Comparison of ENCODE assay signal across 8 cellular contexts in the genomic region with DNA sequence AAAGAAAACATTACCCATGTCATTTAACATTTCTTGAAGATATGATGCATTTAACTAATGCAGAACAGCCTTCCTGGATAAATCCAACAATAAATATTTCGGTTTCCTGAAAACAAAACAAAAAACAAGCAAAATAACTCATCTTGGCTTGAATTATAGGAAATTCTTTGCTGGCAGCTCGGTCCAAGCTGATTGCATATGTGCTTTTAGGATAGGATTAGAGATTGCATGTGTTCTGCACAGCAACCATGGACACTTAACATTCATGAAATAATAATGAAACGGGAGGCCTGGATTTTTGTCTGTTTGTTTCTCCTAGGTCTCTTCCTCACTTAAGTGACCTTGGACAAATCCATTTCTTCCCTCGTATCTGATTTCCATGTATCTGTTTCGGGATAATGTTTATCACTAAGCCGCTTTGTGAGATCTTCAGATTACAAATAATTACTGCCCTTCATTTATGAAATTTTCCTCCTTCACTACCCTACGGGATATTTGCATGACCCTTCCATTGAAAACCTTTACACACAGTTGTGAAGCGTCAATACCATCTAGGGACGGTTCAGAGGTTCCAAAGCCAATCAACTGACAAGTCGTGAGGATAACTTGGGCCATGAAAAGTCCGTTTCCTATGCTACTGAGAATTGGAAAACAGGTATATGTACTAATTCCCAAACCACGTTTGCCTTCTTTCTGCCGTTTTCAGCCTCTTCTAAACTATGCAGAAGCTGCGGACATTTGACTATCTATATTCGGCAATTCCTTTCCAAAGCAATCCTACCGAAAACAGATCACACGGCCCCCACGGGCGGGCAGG. TPM values are rescaled to one million over a fixed set of nuclear protein-coding genes. Genes with fewer than 3 reads are reported as not detected.
DNase-seq lines count a peak whose midpoint lies in the region; ATAC-seq and TF ChIP-seq lines count a peak whose summit lies in the region.

No MANE protein-coding gene starts in this region.

- ATAC-seq in SK-N-SH treated with all-trans-retinoic acid at 6 μM for 48 hours (0 out of 3 replicates have a peak, but pooled peaks have one; percentile 0), HG03354 (IDR thresholded peaks at IDR 0.05; ENCODE audit: poor library complexity, severe bottlenecking, unreplicated experiment) (no peak)

- H3K9ac ChIP-seq in fibroblast of lung (ENCODE audit: insufficient read depth, low read length): peak overlapping the region; percentile 86

- peak overlapping the region; percentile 91 for H2AFZ ChIP-seq in fibroblast of lung (ENCODE audit: low read length)

- CTCF ChIA-PET in activated naive CD4-positive, alpha-beta T cell treated with anti-CD3 and anti-CD28 coated beads, Interleukin-2, amount 10 ng/mL, durations not matched to agents 7 days and 5 days (lab: Charles Lee): interaction anchor here (0.6 to 3.8 kb wide), 2 partner anchors 61 to 123 kb away, joined by 3 to 13 read pairs; a partner anchor contains a TSS

- H3K27me3 Mint-ChIP-seq in activated naive CD4-positive, alpha-beta T cell treated with anti-CD3 and anti-CD28 coated beads, Interleukin-2, amount 10 ng/mL, durations not matched to agents 7 days and 5 days: no peaks in the 10 kb centered on the region

- TF ChIP-seq CTCF in fibroblast of lung (conservative IDR thresholded peaks at IDR 0.05 in 1 of 2, IDR thresholded peaks at IDR 0.05 in 1 of 2; ENCODE audit: low read depth in 1 of 2, low read length in 2 of 2): no peak

- peaks cover 2% of the 10 kb centered on the region for H3K36me3 ChIP-seq in fibroblast of lung (ENCODE audit: control insufficient read depth, insufficient read depth, low read length)

- H3K27ac ChIP-seq in fibroblast of lung (ENCODE audit: insufficient read depth, low read length): peak overlapping the region; percentile 82

- no peaks in the 10 kb centered on the region for H3K27me3 ChIP-seq in fibroblast of lung (ENCODE audit: control insufficient read depth, insufficient read depth, low read length)

- peaks cover 37% of the 10 kb centered on the region for H3K36me3 Mint-ChIP-seq in activated naive CD4-positive, alpha-beta T cell treated with anti-CD3 and anti-CD28 coated beads, Interleukin-2, amount 10 ng/mL, durations not matched to agents 7 days and 5 days

- peaks cover 28% of the 10 kb centered on the region for H3K79me2 ChIP-seq in fibroblast of lung (ENCODE audit: control insufficient read depth, insufficient read depth, low read length)

- peaks cover 12% of the 10 kb centered on the region for H4K20me1 ChIP-seq in fibroblast of lung (ENCODE audit: control insufficient read depth, extremely low read depth, insufficient read depth, low read length)

- no peaks in the 10 kb centered on the region for H3K9me3 Mint-ChIP-seq in activated naive CD4-positive, alpha-beta T cell treated with anti-CD3 and anti-CD28 coated beads, Interleukin-2, amount 10 ng/mL, durations not matched to agents 7 days and 5 days

- no peak for DNase-seq in activated naive CD4-positive, alpha-beta T cell treated with anti-CD3 and anti-CD28 coated beads, Interleukin-2, amount 10 ng/mL, durations not matched to agents 7 days and 5 days
- no peak for DNase-seq in activated naive CD4-positive, alpha-beta T cell (lab: John Stamatoyannopoulos, UW)
- DNase-seq in fibroblast of lung (ENCODE audit: low read depth in 2 of 2) (peak in 1 of 2 donors; percentile 38), putamen (ENCODE audit: low spot score) (peak; percentile 42), COLO668 (lab: John Stamatoyannopoulos, UW; ENCODE audit: unreplicated experiment) (no peak), NOMO-1 treated with dmso at 0.1 percent for 144 hours (lab: John Stamatoyannopoulos, UW; ENCODE audit: unreplicated experiment) (no peak)

- peak overlapping the region; percentile 87 for H3K27ac Mint-ChIP-seq in activated naive CD4-positive, alpha-beta T cell treated with anti-CD3 and anti-CD28 coated beads, Interleukin-2, amount 10 ng/mL, durations not matched to agents 7 days and 5 days

- peak overlapping the region; percentile 87 for H3K4me3 Mint-ChIP-seq in activated naive CD4-positive, alpha-beta T cell treated with anti-CD3 and anti-CD28 coated beads, Interleukin-2, amount 10 ng/mL, durations not matched to agents 7 days and 5 days

- H3K9me3 ChIP-seq in fibroblast of lung (ENCODE audit: control insufficient read depth, insufficient read depth, low read depth, low read length): no peaks in the 10 kb centered on the region

- peak overlapping the region; percentile 62 to 78 (median 70) for H3K4me3 ChIP-seq in fibroblast of lung (replicated peaks in 1 of 4; ENCODE audit: control extremely low read depth in 1 of 4, insufficient read depth in 1 of 4, low read depth in 3 of 4, low read length in 4 of 4)

- H3K4me2 ChIP-seq in fibroblast of lung (ENCODE audit: extremely low read depth, insufficient read depth, low read length): peak overlapping the region; percentile 87

- H3K4me1 Mint-ChIP-seq in activated naive CD4-positive, alpha-beta T cell treated with anti-CD3 and anti-CD28 coated beads, Interleukin-2, amount 10 ng/mL, durations not matched to agents 7 days and 5 days: peaks cover 29% of the 10 kb centered on the region

- no peaks in the 10 kb centered on the region for H3K4me1 ChIP-seq in fibroblast of lung (ENCODE audit: control insufficient read depth, extremely low read depth, insufficient read depth, low read length)

TF ChIP-seq in SK-N-SH treated with all-trans-retinoic acid at 6 μM for 48 hours, 23 proteins besides CTCF, POLR2A, EP300 and RAD21:
- TF ChIP-seq TCF4 (CRISPR knock-in tag; IDR thresholded peaks at IDR 0.05; ENCODE audit: borderline replicate concordance): no peak
- TF ChIP-seq ZNF8 (CRISPR knock-in tag; IDR thresholded peaks at IDR 0.05): no peak
- TF ChIP-seq RARB (CRISPR knock-in tag; IDR thresholded peaks at IDR 0.05): no peak
- no peak for TF ChIP-seq ZNF70 (CRISPR knock-in tag; IDR thresholded peaks at IDR 0.05)
- no peak for TF ChIP-seq ZFP30 (CRISPR knock-in tag; IDR thresholded peaks at IDR 0.05)
- no peak for TF ChIP-seq ISL1 (CRISPR knock-in tag; IDR thresholded peaks at IDR 0.05)
- TF ChIP-seq CSDC2 (CRISPR knock-in tag; IDR thresholded peaks at IDR 0.05): no peak
- TF ChIP-seq, protein P1, sequence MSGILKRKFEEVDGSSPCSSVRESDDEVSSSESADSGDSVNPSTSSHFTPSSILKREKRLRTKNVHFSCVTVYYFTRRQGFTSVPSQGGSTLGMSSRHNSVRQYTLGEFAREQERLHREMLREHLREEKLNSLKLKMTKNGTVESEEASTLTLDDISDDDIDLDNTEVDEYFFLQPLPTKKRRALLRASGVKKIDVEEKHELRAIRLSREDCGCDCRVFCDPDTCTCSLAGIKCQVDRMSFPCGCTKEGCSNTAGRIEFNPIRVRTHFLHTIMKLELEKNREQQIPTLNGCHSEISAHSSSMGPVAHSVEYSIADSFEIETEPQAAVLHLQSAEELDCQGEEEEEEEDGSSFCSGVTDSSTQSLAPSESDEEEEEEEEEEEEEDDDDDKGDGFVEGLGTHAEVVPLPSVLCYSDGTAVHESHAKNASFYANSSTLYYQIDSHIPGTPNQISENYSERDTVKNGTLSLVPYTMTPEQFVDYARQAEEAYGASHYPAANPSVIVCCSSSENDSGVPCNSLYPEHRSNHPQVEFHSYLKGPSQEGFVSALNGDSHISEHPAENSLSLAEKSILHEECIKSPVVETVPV (CRISPR knock-in tag; IDR thresholded peaks at IDR 0.05): no peak
- TF ChIP-seq, protein P2, sequence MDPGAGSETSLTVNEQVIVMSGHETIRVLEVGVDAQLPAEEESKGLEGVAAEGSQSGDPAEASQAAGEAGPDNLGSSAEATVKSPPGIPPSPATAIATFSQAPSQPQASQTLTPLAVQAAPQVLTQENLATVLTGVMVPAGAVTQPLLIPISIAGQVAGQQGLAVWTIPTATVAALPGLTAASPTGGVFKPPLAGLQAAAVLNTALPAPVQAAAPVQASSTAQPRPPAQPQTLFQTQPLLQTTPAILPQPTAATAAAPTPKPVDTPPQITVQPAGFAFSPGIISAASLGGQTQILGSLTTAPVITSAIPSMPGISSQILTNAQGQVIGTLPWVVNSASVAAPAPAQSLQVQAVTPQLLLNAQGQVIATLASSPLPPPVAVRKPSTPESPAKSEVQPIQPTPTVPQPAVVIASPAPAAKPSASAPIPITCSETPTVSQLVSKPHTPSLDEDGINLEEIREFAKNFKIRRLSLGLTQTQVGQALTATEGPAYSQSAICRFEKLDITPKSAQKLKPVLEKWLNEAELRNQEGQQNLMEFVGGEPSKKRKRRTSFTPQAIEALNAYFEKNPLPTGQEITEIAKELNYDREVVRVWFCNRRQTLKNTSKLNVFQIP (CRISPR knock-in tag; IDR thresholded peaks at IDR 0.05; ENCODE audit: borderline replicate concordance, low read depth): no peak
- TF ChIP-seq ARNTL (CRISPR knock-in tag; IDR thresholded peaks at IDR 0.05; ENCODE audit: borderline replicate concordance, low read depth): no peak

RNA-seq across cellular contexts. Expression of a gene that starts 1.3 kb away (rescaled TPM):
- 86.2 and 105 TPM in 2 replicates for total RNA-seq in fibroblast of lung
- 285 and 312 TPM in 2 replicates for polyA plus RNA-seq in fibroblast of lung
- 315 and 365 TPM in 2 replicates for polyA plus RNA-seq in fibroblast of lung (2012)
- polyA minus RNA-seq in fibroblast of lung (ENCODE audit: low replicate concordance): 0.37 and 8.7 TPM in 2 replicates
